In genomic region chr11:44590769-44591168, GRCh38 we compare ENCODE assay signal across 14 cellular contexts. TPM values are rescaled to one million over a fixed set of nuclear protein-coding genes. Genes with fewer than 3 reads are reported as not detected.
A peak's percentile ranks its signal among the peaks of the same experiment; 100 is the strongest.
DNase-seq lines count a peak whose midpoint lies in the region; ATAC-seq, FAIRE-seq and TF ChIP-seq lines count a peak whose summit lies in the region.
"Had no signal": no experiment of that assay in that cellular context is flagged by ENCODE, and none has a peak within 500 bp of the region (broad histone marks: within the 10 kb centered on the region; RNA-seq: fewer than 3 reads in every experiment).

No MANE protein-coding gene starts in this region.

- no peak overlapping the region for H3K56ac ChIP-seq in H1 (replicated peaks; ENCODE audit: insufficient read length, low read depth, low read length)

- peaks cover 37% of the 10 kb centered on the region for H3K36me3 Mint-ChIP-seq in T-cell
- H3K36me3 Mint-ChIP-seq in stimulated activated memory B cell treated with anti-CD40 and anti-IgM and Interleukin-4, amounts not matched to agents 10 μg/mL and 1 μg/mL and 100 μg/mL, for 72 hours, result peaks cover 85% of the 10 kb centered on the region

- H4K8ac ChIP-seq in H1 (ENCODE audit: extremely low read depth, insufficient read depth, low read length), result no peak overlapping the region

- no peaks in the 10 kb centered on the region for H3K9me3 Mint-ChIP-seq in T-cell
- no peaks in the 10 kb centered on the region for H3K9me3 Mint-ChIP-seq in stimulated activated memory B cell treated with anti-CD40 and anti-IgM and Interleukin-4, amounts not matched to agents 10 μg/mL and 1 μg/mL and 100 μg/mL, for 72 hours

- no peak overlapping the region for H2BK120ac ChIP-seq in H1 (replicated peaks; ENCODE audit: low read depth, low read length)

- no peak for TF ChIP-seq RAD21 in H1 (IDR thresholded peaks at IDR 0.05 in 1 of 2, conservative IDR thresholded peaks at IDR 0.05 in 1 of 2; ENCODE audit: low read depth in 2 of 2, low read length in 2 of 2)

- no peak overlapping the region for H3K4me2 ChIP-seq in H1 (ENCODE audit: insufficient read depth in 1 of 2, low read depth in 2 of 2, low read length in 2 of 2)

- H2BK15ac ChIP-seq in H1 (ENCODE audit: low read length), result 0 out of 2 replicates have a peak overlapping the region, but pooled peaks have one; percentile 18

- no peak overlapping the region for H2AFZ ChIP-seq in H1 (ENCODE audit: low read length)

- CTCF ChIA-PET in T-cell (lab: Charles Lee), result no interaction called here
- CTCF ChIA-PET in H1 (lab: Charles Lee; ENCODE audit: partially characterized antibody), result interaction anchor here (0.7 to 2.8 kb wide), 5 partner anchors 11 to 34 kb away, joined by 3 to 13 read pairs (median 3); partner anchors contain the start of gene CD82

- DNase-seq in EH (ENCODE audit: low read depth) (peak; percentile 23), T-cell (no peak), H1 (ENCODE audit: low read depth in 1 of 2, low spot score in 2 of 2) (no peak), globus pallidus (ENCODE audit: low spot score) (no peak)
- DNase-seq: activated CD4-positive, alpha-beta T cell treated with anti-CD3 and anti-CD28 coated beads for 48 hours; NCI-H187; NCI-H69; posterior cingulate gyrus; RPMI8226; stimulated activated CD4-positive, alpha-beta T cell treated with anti-CD3 and anti-CD28 coated beads, Interleukin-12 subunit alpha, Interleukin-12 subunit beta, amount 100 ng/mL, for 4 hours had no signal

- no peak overlapping the region for H3K27ac ChIP-seq in H1 (ENCODE audit: low read depth, low read length)

- no peak overlapping the region for H3K9ac ChIP-seq in H1 (replicated peaks in 1 of 4; ENCODE audit: extremely low read depth in 1 of 4, low read depth in 3 of 4, low read length in 3 of 4)

- peaks cover 29 to 62% (median 43%) of the 10 kb centered on the region in 3 donors for H3K4me1 Mint-ChIP-seq in T-cell
- peaks cover 82% of the 10 kb centered on the region for H3K4me1 Mint-ChIP-seq in stimulated activated memory B cell treated with anti-CD40 and anti-IgM and Interleukin-4, amounts not matched to agents 10 μg/mL and 1 μg/mL and 100 μg/mL, for 72 hours

- no peak overlapping the region for H3K4me3 ChIP-seq in H1 (ENCODE audit: extremely low read depth in 1 of 4, insufficient read depth in 2 of 4, low read depth in 3 of 4, low read length in 4 of 4)
- H3K4me3 ChIP-seq: thoracic aorta had no signal

- H2BK5ac ChIP-seq in H1 (ENCODE audit: low read depth, low read length), result no peak overlapping the region; the same call in 1 of the 2 replicates

- H4K5ac ChIP-seq in H1 (ENCODE audit: insufficient read length, low read depth, low read length), result no peak overlapping the region

- no peak overlapping the region for H3K23ac ChIP-seq in H1 (ENCODE audit: insufficient read length)

- no peak for TF ChIP-seq EP300 in H1 (IDR thresholded peaks at IDR 0.05; ENCODE audit: borderline replicate concordance in 1 of 2, low read depth in 2 of 2, low read length in 2 of 2)

- peaks cover 0 to 4% (median 0%) of the 10 kb centered on the region in 4 experiments; a peak in 4 of 7 replicates for H3K4me1 ChIP-seq in H1 (replicated peaks in 1 of 4; ENCODE audit: control insufficient read depth in 3 of 4, insufficient read depth in 4 of 4, low read length in 3 of 4)

- no peaks in the 10 kb centered on the region for H3K9me3 ChIP-seq in H1 (ENCODE audit: insufficient read depth in 2 of 2, low read depth in 1 of 2, low read length in 1 of 2)
- H3K9me3 ChIP-seq: thoracic aorta had no signal

- no peaks in the 10 kb centered on the region for H3K79me2 ChIP-seq in H1 (ENCODE audit: control insufficient read depth in 1 of 2, insufficient read depth in 2 of 2, low read length in 2 of 2)

- H3K79me1 ChIP-seq in H1 (ENCODE audit: low read depth, low read length), result no peaks in the 10 kb centered on the region

- no peak overlapping the region for H3K4ac ChIP-seq in H1 (replicated peaks; ENCODE audit: insufficient read length, low read depth, low read length)

- POLR2A ChIA-PET in T-cell (lab: Charles Lee), result interaction anchor here in 1 of 2 donors (0.6 to 0.7 kb wide), 2 partner anchors 30 to 1278 kb away, joined by 3 read pairs; no protein-coding TSS in a partner anchor
- POLR2A ChIA-PET in H1 (lab: Charles Lee; ENCODE audit: partially characterized antibody), result no interaction called here

- no peak for FAIRE-seq in H1 (lab: Jason Lieb, UNC)

- H2BK20ac ChIP-seq in H1 (ENCODE audit: low read length), result no peak overlapping the region

- H3K27me3 Mint-ChIP-seq in T-cell, result no peaks in the 10 kb centered on the region
- H3K27me3 Mint-ChIP-seq in stimulated activated memory B cell treated with anti-CD40 and anti-IgM and Interleukin-4, amounts not matched to agents 10 μg/mL and 1 μg/mL and 100 μg/mL, for 72 hours, result no peaks in the 10 kb centered on the region

- H3K18ac ChIP-seq in H1 (ENCODE audit: extremely low read depth, low read length), result no peak overlapping the region

- ATAC-seq in T-cell (replicated peaks in 1 of 4) (no peak), HG03108 (IDR thresholded peaks at IDR 0.05; ENCODE audit: unreplicated experiment) (no peak), HG03175 (IDR thresholded peaks at IDR 0.05; ENCODE audit: unreplicated experiment) (no peak)
- ATAC-seq in stimulated activated memory B cell treated with anti-CD40 and anti-IgM and Interleukin-4, amounts not matched to agents 10 μg/mL and 1 μg/mL and 100 μg/mL, for 72 hours, result no peak

- H3K36me3 ChIP-seq in H1 (ENCODE audit: control insufficient read depth in 2 of 4, insufficient read depth in 4 of 4, low read length in 3 of 4), result no peaks in the 10 kb centered on the region
- H3K36me3 ChIP-seq: thoracic aorta had no signal

- H4K20me1 ChIP-seq in H1 (replicated peaks in 1 of 2; ENCODE audit: control insufficient read depth in 1 of 2, insufficient read depth in 2 of 2, low read length in 2 of 2), result no peaks in the 10 kb centered on the region

- H2BK12ac ChIP-seq in H1 (ENCODE audit: low read depth, low read length), result no peak overlapping the region

- H3K23me2 ChIP-seq in H1 (ENCODE audit: low read depth, low read length), result no peaks in the 10 kb centered on the region

- TF ChIP-seq POLR2A in H1 (IDR thresholded peaks at IDR 0.05; ENCODE audit: control extremely low read depth in 1 of 2, low read depth in 2 of 2, low read length in 2 of 2), result no peak

- no peak overlapping the region for H3K14ac ChIP-seq in H1 (ENCODE audit: insufficient read length)

- TF ChIP-seq CTCF in H1 (IDR thresholded peaks at IDR 0.05; ENCODE audit: control extremely low read depth in 1 of 3, insufficient read depth in 1 of 3, low read depth in 1 of 3, low read length in 3 of 3), result no peak

- H2AK5ac ChIP-seq in H1 (ENCODE audit: low read depth, low read length), result no peak overlapping the region

- H3K27ac Mint-ChIP-seq in T-cell, result peak overlapping the region; percentile 68 to 79
- peak overlapping the region; percentile 91 for H3K27ac Mint-ChIP-seq in stimulated activated memory B cell treated with anti-CD40 and anti-IgM and Interleukin-4, amounts not matched to agents 10 μg/mL and 1 μg/mL and 100 μg/mL, for 72 hours

- no peak overlapping the region for H3K4me3 Mint-ChIP-seq in T-cell
- no peak overlapping the region for H3K4me3 Mint-ChIP-seq in stimulated activated memory B cell treated with anti-CD40 and anti-IgM and Interleukin-4, amounts not matched to agents 10 μg/mL and 1 μg/mL and 100 μg/mL, for 72 hours

- 67% methylated on average over 6 of the region's 6 CpGs; no CpG with 5 or more reads in 1 of the 2 experiments for WGBS in H1 (ENCODE audit: extremely low coverage in 1 of 2, insufficient coverage in 1 of 2, insufficient read length in 1 of 2, insufficient replicate concordance in 2 of 2, low coverage in 1 of 2, low lambda C conversion rate in 2 of 2, missing lambda C conversion rate in 1 of 2), 2 experiments

- H4K91ac ChIP-seq in H1 (replicated peaks; ENCODE audit: insufficient read length, low read length), result peak overlapping the region; percentile 19

- H3K27me3 ChIP-seq in H1 (replicated peaks in 1 of 4; ENCODE audit: control insufficient read depth in 3 of 4, extremely low read depth in 1 of 4, insufficient read depth in 3 of 4, low read length in 3 of 4), result no peaks in the 10 kb centered on the region

TF ChIP-seq in H1, 55 proteins besides CTCF, POLR2A, EP300 and RAD21:
- TF ChIP-seq CHD2 (IDR thresholded peaks at IDR 0.05; ENCODE audit: low read length), result no peak
- no peak for TF ChIP-seq RNF2 (IDR thresholded peaks at IDR 0.05; ENCODE audit: borderline replicate concordance, low read depth, low read length, missing control alignments, poor library complexity, severe bottlenecking)
- TF ChIP-seq POU5F1 (IDR thresholded peaks at IDR 0.05; ENCODE audit: low read depth, low read length), result no peak
- no peak for TF ChIP-seq RXRA (IDR thresholded peaks at IDR 0.05; ENCODE audit: insufficient read depth, low read depth, low read length)
- TF ChIP-seq NANOG (IDR thresholded peaks at IDR 0.05; ENCODE audit: insufficient read depth, low read depth, low read length, poor library complexity, severe bottlenecking), result no peak
- no peak for TF ChIP-seq SP4 (IDR thresholded peaks at IDR 0.05; ENCODE audit: low read length)
- TF ChIP-seq SUZ12 (IDR thresholded peaks at IDR 0.05; ENCODE audit: low read length), result no peak
- no peak for TF ChIP-seq FOSL1 (IDR thresholded peaks at IDR 0.05; ENCODE audit: insufficient read depth, low read depth, low read length)
- no peak for TF ChIP-seq HDAC6 (IDR thresholded peaks at IDR 0.05; ENCODE audit: low read depth, low read length)
- TF ChIP-seq JUND (IDR thresholded peaks at IDR 0.05; ENCODE audit: low read length), result no peak

RNA-seq across cellular contexts. Expression of gene CD82, which starts 25.3 kb away (rescaled TPM):
- 10 to 100 TPM; 53.4 to 99.6 (median 69.0) TPM for total RNA-seq in T-cell
- total RNA-seq in H1 (2021; fragmentation: NEBNext Ultra II Directional; extraction: Animal tissue kit (Norgen Biotek cat#: 25700)), result 7.9 and 8.6 TPM in 2 replicates
- 10.1 and 10.3 TPM in 2 replicates for polyA plus RNA-seq in H1 (2011; rRNA removed)
- 11.5 TPM for polyA plus RNA-seq in H1 (2011; cell fraction: cytosol; rRNA removed)
- polyA plus RNA-seq in H1 (2011; cell fraction: nucleus; rRNA removed), result 5.3 TPM
- 6.0 to 11.2 TPM (median 8.8 TPM) in 4 replicates for polyA plus RNA-seq in H1 (2012, experiment 1 of 2)
- polyA plus RNA-seq in H1 (2012, experiment 2 of 2), result 5.3 TPM
- 6.9 TPM for polyA plus RNA-seq in H1 (2013, experiment 1 of 2)
- polyA plus RNA-seq in H1 (2013, experiment 2 of 2), result 7.0 TPM
- 3.8 and 10.3 TPM in 2 replicates for polyA minus RNA-seq in H1 (2011; rRNA and poly(A)+ RNA removed)
- polyA minus RNA-seq in H1 (2011; cell fraction: cytosol; rRNA and poly(A)+ RNA removed), result 6.8 TPM
- 2.9 TPM for polyA minus RNA-seq in H1 (2011; cell fraction: nucleus; rRNA and poly(A)+ RNA removed)
